ENCODE assay signal across 14 cellular contexts in genomic region chr12:57497223-57498142, GRCh38. TPM values are rescaled to one million over a fixed set of nuclear protein-coding genes. Genes with fewer than 3 reads are reported as not detected.
DNase-seq lines count a peak whose midpoint lies in the region; ATAC-seq and TF ChIP-seq lines count a peak whose summit lies in the region.
"Had no signal": no experiment of that assay in that cellular context is flagged by ENCODE, and none has a peak within 500 bp of the region (broad histone marks: within the 10 kb centered on the region; RNA-seq: fewer than 3 reads in every experiment).

No MANE protein-coding gene starts in this region.

- DNase-seq in Calu3: no peak
- no peak for DNase-seq in Panc1 (ENCODE audit: low read depth, low spot score)
- DNase-seq in memory B cell (ENCODE audit: low spot score in 2 of 2): no peak
- DNase-seq in NCI-H69 (lab: John Stamatoyannopoulos, UW): no peak
- no peak for DNase-seq in T-cell
- DNase-seq: caudate nucleus, erythroblast, left lung, natural killer cell, NCI-H1092, PC-9, thyroid gland had no signal

- ATAC-seq in Panc1 (peak; percentile 45; the same call in 1 of the 2 replicates), memory B cell (ENCODE audit: low read depth) (peak; percentile 57), HG02588 (IDR thresholded peaks at IDR 0.05; ENCODE audit: unreplicated experiment) (no peak), T-cell (replicated peaks in 1 of 4) (no peak)
- ATAC-seq: activated CD4-positive, CD25-positive, alpha-beta regulatory T cell treated with anti-CD3 and anti-CD28 coated beads, Interleukin-2, amount 50 U/mL, for 24 hours; left lung had no signal

- no peak overlapping the region for H3K27ac ChIP-seq in Panc1 (ENCODE audit: low read length)
- H3K27ac ChIP-seq: left lung, PC-9, thyroid gland had no signal

- intact Hi-C loops in Calu3 (cut with micrococcal nuclease; ENCODE audit: unreplicated experiment): no loop called here
- intact Hi-C loops in Panc1 (cut with micrococcal nuclease; ENCODE audit: unreplicated experiment): no loop called here

- CTCF ChIA-PET in Calu3 (lab: Charles Lee): interaction anchor here (0.6 kb wide), 1 partner anchor 1059 kb away, joined by 3 read pairs; no protein-coding TSS in a partner anchor
- CTCF ChIA-PET in Panc1 (lab: Charles Lee): no interaction called here
- CTCF ChIA-PET in T-cell (lab: Charles Lee): no interaction called here

- in situ Hi-C loops in Panc1 (cut with HindIII; ENCODE audit: low pct_unique_long_range_greater_than_20kb, low sequenced_read_pairs): no loop called here

- H3K4me1 ChIP-seq in Panc1 (ENCODE audit: control insufficient read depth, insufficient read depth, low read length): no peaks in the 10 kb centered on the region
- H3K4me1 ChIP-seq: thyroid gland had no signal

- H3K36me3 Mint-ChIP-seq in Calu3 (ENCODE audit: insufficient read depth, unreplicated experiment) (peaks cover 82% of the 10 kb centered on the region), memory B cell (peaks cover 36% of the 10 kb centered on the region), T-cell (peaks cover 54% of the 10 kb centered on the region)

- no peaks in the 10 kb centered on the region for H3K27me3 ChIP-seq in Panc1 (ENCODE audit: control insufficient read depth, insufficient read depth, low read length)
- H3K27me3 ChIP-seq: left lung, thyroid gland had no signal

- peak overlapping the region; percentile 71 for H3K27ac Mint-ChIP-seq in Calu3 (ENCODE audit: unreplicated experiment)
- H3K27ac Mint-ChIP-seq in memory B cell: peak overlapping the region; percentile 49
- H3K27ac Mint-ChIP-seq in T-cell: peak overlapping the region in 1 of 2 donors; percentile 29

- H3K27me3 Mint-ChIP-seq in Calu3 (ENCODE audit: unreplicated experiment) (no peaks in the 10 kb centered on the region), memory B cell (no peaks in the 10 kb centered on the region), T-cell (no peaks in the 10 kb centered on the region)

- no peaks in the 10 kb centered on the region for H3K9me3 ChIP-seq in Panc1 (ENCODE audit: control insufficient read depth, insufficient read depth, low read depth, low read length)
- H3K9me3 ChIP-seq: left lung, thyroid gland had no signal

- no peaks in the 10 kb centered on the region for H3K9me3 Mint-ChIP-seq in Calu3 (ENCODE audit: low read depth, unreplicated experiment)
- no peaks in the 10 kb centered on the region for H3K9me3 Mint-ChIP-seq in memory B cell
- no peaks in the 10 kb centered on the region for H3K9me3 Mint-ChIP-seq in T-cell
- H3K9me3 Mint-ChIP-seq: natural killer cell had no signal

- H3K4me1 Mint-ChIP-seq in Calu3 (ENCODE audit: low read depth, unreplicated experiment) (no peaks in the 10 kb centered on the region), memory B cell (peaks cover 18% of the 10 kb centered on the region), T-cell (peaks cover 2 to 11% (median 3%) of the 10 kb centered on the region in 3 donors)

- no peak overlapping the region for H3K4me3 Mint-ChIP-seq in Calu3 (ENCODE audit: low read depth, unreplicated experiment)
- no peak overlapping the region for H3K4me3 Mint-ChIP-seq in memory B cell
- no peak overlapping the region for H3K4me3 Mint-ChIP-seq in T-cell
- H3K4me3 Mint-ChIP-seq: natural killer cell had no signal

- H3K36me3 ChIP-seq in Panc1 (ENCODE audit: control insufficient read depth, insufficient read depth, low read length): peaks cover 28% of the 10 kb centered on the region

- no peak overlapping the region for H3K4me3 ChIP-seq in Panc1 (ENCODE audit: low read depth in 2 of 2, low read length in 2 of 2)
- H3K4me3 ChIP-seq: left lung, PC-9, thyroid gland had no signal

- no TSS peak for BruUV-seq in Calu3 (replicated peaks; lab: Mats Ljungman, UMichigan)
- BruUV-seq in Panc1 (replicated peaks; lab: Mats Ljungman, UMichigan): TSS peak; percentile 39

- POLR2A ChIA-PET in Panc1 (lab: Charles Lee): interaction anchor here (0.7 kb wide), 1 partner anchor 247 kb away, joined by 5 read pairs; the partner anchor contains the start of gene TSPAN31
- POLR2A ChIA-PET in T-cell (lab: Charles Lee): no interaction called here

- TF ChIP-seq CTCF in Calu3 (IDR thresholded peaks at IDR 0.05; ENCODE audit: unreplicated experiment) (no peak), Panc1 (IDR thresholded peaks at IDR 0.05) (no peak)

RNA-seq across cellular contexts. Expression of gene MARS1, which starts 9.6 kb away (rescaled TPM):
- total RNA-seq in Calu3 (2022): 358 and 369 TPM in 2 replicates
- total RNA-seq in Panc1 (2021; ENCODE audit: unreplicated experiment): 291 TPM
- polyA plus RNA-seq in Panc1 (2012; ENCODE audit: insufficient read length): 380 TPM
- total RNA-seq in T-cell: 100 to 1,000 TPM; 167 to 350 (median 320) TPM

RNA-seq across cellular contexts. Expression of gene ARHGAP9, which starts 17.8 kb away (rescaled TPM):
- total RNA-seq in Calu3 (2022) (0.39 TPM in 1 of 2 replicates, not detected in the other), Panc1 (2021; ENCODE audit: unreplicated experiment) (0.92 TPM), T-cell (100 to 1,000 TPM; 198 to 413 (median 243) TPM)
- polyA plus RNA-seq in Panc1 (2012; ENCODE audit: insufficient read length): 0.22 TPM
- total RNA-seq: PC-9 had no signal

RNA-seq across cellular contexts. Expression of gene DDIT3, which starts 22.8 kb away (rescaled TPM):
- 70.2 and 80.5 TPM in 2 replicates for total RNA-seq in Calu3 (2022)
- 47.2 TPM for total RNA-seq in Panc1 (2021; ENCODE audit: unreplicated experiment)
- polyA plus RNA-seq in Panc1 (2012; ENCODE audit: insufficient read length): 24.6 TPM
- 10 to 100 TPM; 34.5 to 93.5 (median 40.7) TPM for total RNA-seq in T-cell

RNA-seq across cellular contexts. Expression of gene MBD6, which starts 25.1 kb away (rescaled TPM):
- total RNA-seq in Calu3 (2022) (119 and 127 TPM in 2 replicates), Panc1 (2021; ENCODE audit: unreplicated experiment) (115 TPM), T-cell (100 to 1,000 TPM; 109 to 122 (median 114) TPM)
- polyA plus RNA-seq in Panc1 (2012; ENCODE audit: insufficient read length): 99.2 TPM

RNA-seq across cellular contexts. Expression of gene GLI1, which starts 37.9 kb away (rescaled TPM):
- 0.54 and 0.61 TPM in 2 replicates for total RNA-seq in Calu3 (2022)
- 6.5 TPM for total RNA-seq in Panc1 (2021; ENCODE audit: unreplicated experiment)
- polyA plus RNA-seq in Panc1 (2012; ENCODE audit: insufficient read length): 7.7 TPM
- 1 to 10 TPM in 2 of 5 donors, under 1 TPM in 3; 0.53 to 1.6 (median 0.82) TPM for total RNA-seq in T-cell
- total RNA-seq: PC-9 had no signal

Comparison
In these comparisons a context has a peak if more than half of its experiments do, and no peak if none do; other contexts are left out.
1. ATAC-seq: peak in Panc1 (single experiment) and memory B cell (single experiment); none in HG02588 (single experiment) and T-cell (0 of 4).
2. RNA of gene ARHGAP9, which starts 17.8 kb away (total RNA-seq): 198 to 413 TPM in T-cell; 0.92 TPM in Panc1 (single experiment) and 0.39 TPM in Calu3; every median in the first group is over 100 times any median in the second.